Comparison of ENCODE assay signal across 24 cellular contexts in the genomic region with DNA sequence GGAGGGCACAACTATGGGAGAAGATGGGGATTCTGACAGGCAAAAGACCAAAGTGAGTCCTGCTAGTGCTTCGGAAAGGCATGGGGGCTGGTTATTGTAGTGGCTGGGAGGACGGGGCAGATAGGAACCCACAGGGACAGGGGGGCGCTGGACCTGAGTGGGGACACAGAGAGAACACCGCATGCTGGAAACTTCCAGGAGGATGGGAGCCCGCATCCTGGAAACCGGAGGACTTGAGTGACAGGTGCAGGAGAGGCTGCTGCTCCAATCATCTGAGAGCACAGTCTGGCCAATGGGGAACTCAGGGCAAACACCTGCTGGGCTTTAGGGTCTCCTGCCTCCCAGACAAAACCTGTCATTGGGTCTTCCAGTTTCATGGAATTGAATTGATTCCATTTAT.
"Had no signal": no experiment of that assay in that cellular context is flagged by ENCODE, and none has a peak within 500 bp of the region (broad histone marks: within the 10 kb centered on the region; RNA-seq: fewer than 3 reads in every experiment).

No MANE protein-coding gene starts in this region.

- H3K27me3 ChIP-seq: body of pancreas, tibial nerve had no signal

- ATAC-seq: activated T-cell treated with anti-CD3 and anti-CD28 coated beads, Interleukin-2, amount 50 U/mL, for 72 hours; body of pancreas; left colon; lower lobe of right lung had no signal

- H3K4me1 ChIP-seq: body of pancreas, lower lobe of right lung, tibial nerve had no signal

- FAIRE-seq: TTC549 had no signal

- H3K36me3 ChIP-seq: lower lobe of right lung, tibial nerve had no signal

- H3K9me3 ChIP-seq: body of pancreas, lower lobe of right lung, tibial nerve had no signal

- H3K27ac ChIP-seq: body of pancreas, lower lobe of right lung, skin epidermis, tibial nerve had no signal

- DNase-seq: activated CD4-positive, alpha-beta T cell treated with anti-CD3 and anti-CD28 coated beads, Interleukin-2, amount 10 ng/mL, durations not matched to agents 7 days and 5 days; activated CD4-positive, CD25-positive, alpha-beta regulatory T cell; activated CD8-positive, alpha-beta memory T cell treated with anti-CD3 and anti-CD28 coated beads, Interleukin-2, amount 50 U/mL, for 48 hours; activated gamma-delta T cell treated with Interleukin-2 at 50 U/mL for 16 hours; activated T-cell treated with anti-CD3 and anti-CD28 coated beads, Interleukin-2, amount 50 U/mL, for 72 hours; amniotic stem cell; body of pancreas; central memory CD4-positive, alpha-beta T cell; cortex of kidney; effector CD8-positive, alpha-beta T cell; foreskin fibroblast; hypothalamus; immature natural killer cell; left colon; lower lobe of right lung; midbrain; retina; stimulated activated CD4-positive, alpha-beta T cell treated with anti-CD3 and anti-CD28 coated beads, Interleukin-4, amount 100 ng/mL, for 4 hours; stimulated activated CD8-positive, alpha-beta memory T cell treated with anti-CD3 and anti-CD28 coated beads, Interleukin-4, amount 100 ng/mL, for 48 hours; stimulated activated naive CD4-positive, alpha-beta T cell treated with Interleukin-2 at 50 U/mL for 16 hours; substantia nigra had no signal

- H3K4me3 ChIP-seq: body of pancreas, lower lobe of right lung, skin epidermis, tibial nerve had no signal
